ENCODE assay signal across 9 cellular contexts in the genomic region with DNA sequence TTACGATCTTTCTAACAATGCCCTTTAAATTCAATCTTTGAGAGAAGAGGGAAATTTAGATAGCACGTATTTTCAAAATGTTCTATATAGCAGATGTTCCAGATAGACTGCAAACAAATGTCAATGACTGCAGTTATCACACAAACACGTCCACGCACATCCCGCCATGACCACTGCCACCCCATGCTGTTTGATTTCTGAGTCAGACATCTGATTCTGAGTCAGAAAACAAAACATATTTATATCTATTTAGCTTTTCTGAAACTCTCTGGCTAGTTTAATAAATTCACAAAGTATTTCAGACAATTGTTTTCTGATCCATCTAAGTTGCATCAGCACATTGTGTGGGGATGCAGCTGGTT.
DNase-seq lines count a peak whose midpoint lies in the region; ATAC-seq, FAIRE-seq and TF ChIP-seq lines count a peak whose summit lies in the region.
"Had no signal": no experiment of that assay in that cellular context is flagged by ENCODE, and none has a peak within 500 bp of the region (broad histone marks: within the 10 kb centered on the region; RNA-seq: fewer than 3 reads in every experiment).

No MANE protein-coding gene starts in this region.

- TF ChIP-seq CTCF in dorsolateral prefrontal cortex (IDR thresholded peaks at IDR 0.05 in 54 of 56, conservative IDR thresholded peaks at IDR 0.05 in 2 of 56; ENCODE audit: low read depth in 1 of 56, partially characterized antibody in 56 of 56) (no peak), right lobe of liver (IDR thresholded peaks at IDR 0.05) (no peak)

- TF ChIP-seq POLR2A in H54 (IDR thresholded peaks at IDR 0.05; ENCODE audit: low read depth, low read length) = no peak
- TF ChIP-seq POLR2A in right lobe of liver (IDR thresholded peaks at IDR 0.05) = no peak

- peak overlapping the region in 13 of 59 donors; percentile 1 to 67 (median 43) for H3K27ac ChIP-seq in dorsolateral prefrontal cortex
- H3K27ac ChIP-seq in small intestine (ENCODE audit: low read depth in 1 of 2, low read length in 1 of 2) = no peak overlapping the region
- no peak overlapping the region for H3K27ac ChIP-seq in right lobe of liver

- H3K27me3 ChIP-seq in dorsolateral prefrontal cortex (no peaks in the 10 kb centered on the region), small intestine (ENCODE audit: control insufficient read depth in 2 of 2, insufficient read depth in 2 of 2, low read length in 2 of 2) (no peaks in the 10 kb centered on the region), right lobe of liver (no peaks in the 10 kb centered on the region)

- peak overlapping the region in 52 of 59 donors; percentile 1 to 60 (median 42) for H3K4me3 ChIP-seq in dorsolateral prefrontal cortex
- no peak overlapping the region for H3K4me3 ChIP-seq in small intestine (ENCODE audit: low read depth in 1 of 2, low read length in 2 of 2)
- H3K4me3 ChIP-seq in right lobe of liver = peak overlapping the region in 1 of 3 donors; percentile 22
- H3K4me3 ChIP-seq: GM23338 had no signal

- intact Hi-C loops in dorsolateral prefrontal cortex (cut with DNase I) (loop anchor here in 1 of 2 donors (5.0 kb wide), 1 partner anchor 38 kb away; no protein-coding TSS in a partner anchor), right lobe of liver (cut with DNase I) (no loop called here)

- no peaks in the 10 kb centered on the region for H3K9me3 ChIP-seq in small intestine (ENCODE audit: control insufficient read depth, low read depth)
- H3K9me3 ChIP-seq in right lobe of liver = no peaks in the 10 kb centered on the region

- ATAC-seq in right lobe of liver = no peak
- ATAC-seq: GM23338 had no signal

- peak; percentile 66 for FAIRE-seq in H54 (lab: Jason Lieb, UNC)
- FAIRE-seq in small intestine (lab: Jason Lieb, UNC) = no peak

- H3K36me3 ChIP-seq in small intestine (ENCODE audit: control insufficient read depth in 2 of 2, insufficient read depth in 2 of 2, low read length in 2 of 2) (no peaks in the 10 kb centered on the region), right lobe of liver (no peaks in the 10 kb centered on the region)

- no peaks in the 10 kb centered on the region for H3K4me1 ChIP-seq in small intestine (ENCODE audit: control insufficient read depth in 2 of 2, insufficient read depth in 1 of 2, low read depth in 1 of 2, low read length in 1 of 2)
- no peaks in the 10 kb centered on the region for H3K4me1 ChIP-seq in right lobe of liver

- 49 to 60% (median 59%) methylated on average over 5 of the region's 5 CpGs for WGBS in small intestine, 3 donors
- WGBS in right lobe of liver (ENCODE audit: insufficient coverage, low coverage, low lambda C conversion rate, missing lambda C conversion rate) = 36% methylated on average over 5 of the region's 5 CpGs

- DNase-seq in H54 (ENCODE audit: insufficient read length, low spot score) (no peak), dorsolateral prefrontal cortex (no peak), 8988T (no peak), small intestine (no peak), right lobe of liver (no peak), NCI-H2227 (lab: John Stamatoyannopoulos, UW; ENCODE audit: unreplicated experiment) (no peak)
- peak; percentile 41 to 51 for DNase-seq in activated CD4-positive, alpha-beta T cell treated with anti-CD3 and anti-CD28 coated beads for 4 hours
- peak in 2 of 3 donors; percentile 41 to 57 for DNase-seq in stimulated activated CD4-positive, alpha-beta T cell treated with anti-CD3 and anti-CD28 coated beads, TNF-alpha, amount 100 ng/mL, for 48 hours (ENCODE audit: low read depth in 3 of 3)

Comparison
In these comparisons a context has a peak if more than half of its experiments do, and no peak if none do; other contexts are left out.
1. DNase-seq: peak in activated CD4-positive, alpha-beta T cell treated with anti-CD3 and anti-CD28 coated beads for 4 hours (2 of 2) and stimulated activated CD4-positive, alpha-beta T cell treated with anti-CD3 and anti-CD28 coated beads, TNF-alpha, amount 100 ng/mL, for 48 hours (2 of 3); none in H54 (single experiment), dorsolateral prefrontal cortex (0 of 10), 8988T (single experiment), small intestine (single experiment), right lobe of liver (0 of 3) and NCI-H2227 (single experiment).
2. H3K4me3 ChIP-seq: peak in dorsolateral prefrontal cortex (52 of 59); none in small intestine (0 of 2).